In genomic region chr2:102358496-102358895, GRCh38 we compare ENCODE assay signal across 18 cellular contexts. TPM values are rescaled to one million over a fixed set of nuclear protein-coding genes. Genes with fewer than 3 reads are reported as not detected.
A peak's percentile ranks its signal among the peaks of the same experiment; 100 is the strongest.
DNase-seq lines count a peak whose midpoint lies in the region; ATAC-seq and TF ChIP-seq lines count a peak whose summit lies in the region.
"Had no signal": no experiment of that assay in that cellular context is flagged by ENCODE, and none has a peak within 500 bp of the region (broad histone marks: within the 10 kb centered on the region; RNA-seq: fewer than 3 reads in every experiment).

No MANE protein-coding gene starts in this region.

- POLR2A ChIA-PET in Panc1 (lab: Charles Lee), result no interaction called here

- intact Hi-C loops in Panc1 (cut with micrococcal nuclease; ENCODE audit: unreplicated experiment) (loop anchor here (5.0 kb wide), 1 partner anchor 106 kb away; no protein-coding TSS in a partner anchor), Right ventricle myocardium superior (cut with DNase I) (loop anchor here (5.0 to 10.0 kb wide), 2 partner anchors 106 to 334 kb away; no protein-coding TSS in a partner anchor)

- peak overlapping the region; percentile 99 to 100 for H3K4me3 Mint-ChIP-seq in activated T-cell treated with anti-CD3 and anti-CD28 coated beads, Interleukin-2, amount 50 U/mL, for 72 hours
- H3K4me3 Mint-ChIP-seq in activated naive CD8-positive, alpha-beta T cell, result peak overlapping the region; percentile 55
- H3K4me3 Mint-ChIP-seq in stimulated activated naive CD8-positive, alpha-beta T cell treated with anti-CD3 and anti-CD28 coated beads, Interleukin-15, amount 100 ng/mL, for 72 hours, result peak overlapping the region; percentile 99
- H3K4me3 Mint-ChIP-seq: neural crest cell; stimulated activated naive B cell treated with anti-CD40 and anti-IgM and Interleukin-4, amounts not matched to agents 10 μg/mL and 1 μg/mL and 100 μg/mL, for 72 hours had no signal

- H3K9me3 ChIP-seq in Panc1 (ENCODE audit: control insufficient read depth, insufficient read depth, low read depth, low read length), result no peaks in the 10 kb centered on the region
- H3K9me3 ChIP-seq: spleen had no signal

- no peak overlapping the region for H3K4me3 ChIP-seq in Panc1 (ENCODE audit: low read depth in 2 of 2, low read length in 2 of 2)

- H3K4me1 ChIP-seq in Panc1 (ENCODE audit: control insufficient read depth, insufficient read depth, low read length), result no peaks in the 10 kb centered on the region

- no peak overlapping the region for H3K27ac ChIP-seq in Panc1 (ENCODE audit: low read length)
- no peak overlapping the region for H3K27ac ChIP-seq in substantia nigra (ENCODE audit: low read depth, low read length, poor library complexity, severe bottlenecking)
- H3K27ac ChIP-seq: KMS-11 had no signal

- BruUV-seq in Panc1 (replicated peaks; lab: Mats Ljungman, UMichigan), result no TSS peak

- H3K9me3 Mint-ChIP-seq in activated T-cell treated with anti-CD3 and anti-CD28 coated beads, Interleukin-2, amount 50 U/mL, for 72 hours, result peaks cover 0 to 4% of the 10 kb centered on the region in 2 donors
- H3K9me3 Mint-ChIP-seq in activated naive CD8-positive, alpha-beta T cell (ENCODE audit: low read depth), result no peaks in the 10 kb centered on the region
- peaks cover 9 to 14% of the 10 kb centered on the region in 2 donors for H3K9me3 Mint-ChIP-seq in stimulated activated naive CD8-positive, alpha-beta T cell treated with anti-CD3 and anti-CD28 coated beads, Interleukin-15, amount 100 ng/mL, for 72 hours
- H3K9me3 Mint-ChIP-seq: neural crest cell; stimulated activated naive B cell treated with anti-CD40 and anti-IgM and Interleukin-4, amounts not matched to agents 10 μg/mL and 1 μg/mL and 100 μg/mL, for 72 hours had no signal

- H3K27ac Mint-ChIP-seq in activated T-cell treated with anti-CD3 and anti-CD28 coated beads, Interleukin-2, amount 50 U/mL, for 72 hours, result no peak overlapping the region
- H3K27ac Mint-ChIP-seq in activated naive CD8-positive, alpha-beta T cell, result peak overlapping the region; percentile 30
- H3K27ac Mint-ChIP-seq in stimulated activated naive CD8-positive, alpha-beta T cell treated with anti-CD3 and anti-CD28 coated beads, Interleukin-15, amount 100 ng/mL, for 72 hours, result peak overlapping the region in 1 of 2 donors; percentile 55
- H3K27ac Mint-ChIP-seq: stimulated activated naive B cell treated with anti-CD40 and anti-IgM and Interleukin-4, amounts not matched to agents 10 μg/mL and 1 μg/mL and 100 μg/mL, for 72 hours had no signal

- peaks cover 15% of the 10 kb centered on the region for H3K27me3 ChIP-seq in Panc1 (ENCODE audit: control insufficient read depth, insufficient read depth, low read length)

- CTCF ChIA-PET in Panc1 (lab: Charles Lee), result no interaction called here

- DNase-seq in activated T-cell treated with anti-CD3 and anti-CD28 coated beads, Interleukin-2, amount 50 U/mL, for 72 hours, result no peak
- no peak for DNase-seq in activated T-cell treated with anti-CD3 and anti-CD28 coated beads, Interleukin-2, amount 50 U/mL, for 48 hours
- DNase-seq in Panc1 (ENCODE audit: low read depth, low spot score) (no peak), Right ventricle myocardium superior (no peak), DMS153 treated with DMSO at 0.1 percent for 48 hours (lab: John Stamatoyannopoulos, UW; ENCODE audit: unreplicated experiment) (no peak), substantia nigra (lab: John Stamatoyannopoulos, UW) (no peak)
- DNase-seq in stimulated activated naive CD8-positive, alpha-beta T cell treated with anti-CD3 and anti-CD28 coated beads, Interleukin-15, amount 100 ng/mL, for 72 hours, result no peak
- DNase-seq: NCI-H1105 treated with DMSO at 0.1 percent for 48 hours; NCI-H2171; SHP77; spleen; stimulated activated naive B cell treated with anti-CD40 and anti-IgM and Interleukin-4, amounts not matched to agents 10 μg/mL and 1 μg/mL and 100 μg/mL, for 72 hours had no signal

- peaks cover 21 to 36% of the 10 kb centered on the region in 2 donors for H3K36me3 Mint-ChIP-seq in activated T-cell treated with anti-CD3 and anti-CD28 coated beads, Interleukin-2, amount 50 U/mL, for 72 hours (ENCODE audit: insufficient read depth in 2 of 2)
- peaks cover 19% of the 10 kb centered on the region for H3K36me3 Mint-ChIP-seq in activated naive CD8-positive, alpha-beta T cell

- no peak for ATAC-seq in activated T-cell treated with anti-CD3 and anti-CD28 coated beads, Interleukin-2, amount 50 U/mL, for 72 hours (replicated peaks in 1 of 2)
- ATAC-seq in Panc1 (no peak), Right ventricle myocardium superior (ENCODE audit: poor library complexity) (no peak)
- no peak for ATAC-seq in stimulated activated naive CD8-positive, alpha-beta T cell treated with anti-CD3 and anti-CD28 coated beads, Interleukin-15, amount 100 ng/mL, for 72 hours
- ATAC-seq: HCT116 had no signal

- H3K27me3 Mint-ChIP-seq in activated T-cell treated with anti-CD3 and anti-CD28 coated beads, Interleukin-2, amount 50 U/mL, for 72 hours (ENCODE audit: low read depth), result no peaks in the 10 kb centered on the region
- H3K27me3 Mint-ChIP-seq in activated naive CD8-positive, alpha-beta T cell, result no peaks in the 10 kb centered on the region
- no peaks in the 10 kb centered on the region for H3K27me3 Mint-ChIP-seq in stimulated activated naive CD8-positive, alpha-beta T cell treated with anti-CD3 and anti-CD28 coated beads, Interleukin-15, amount 100 ng/mL, for 72 hours
- H3K27me3 Mint-ChIP-seq: stimulated activated naive B cell treated with anti-CD40 and anti-IgM and Interleukin-4, amounts not matched to agents 10 μg/mL and 1 μg/mL and 100 μg/mL, for 72 hours had no signal

- H3K4me1 Mint-ChIP-seq in activated T-cell treated with anti-CD3 and anti-CD28 coated beads, Interleukin-2, amount 50 U/mL, for 72 hours (ENCODE audit: low read depth), result peaks cover 67% of the 10 kb centered on the region
- peaks cover 66% of the 10 kb centered on the region for H3K4me1 Mint-ChIP-seq in activated naive CD8-positive, alpha-beta T cell (ENCODE audit: low read depth)
- H3K4me1 Mint-ChIP-seq in stimulated activated naive CD8-positive, alpha-beta T cell treated with anti-CD3 and anti-CD28 coated beads, Interleukin-15, amount 100 ng/mL, for 72 hours, result peaks cover 69% of the 10 kb centered on the region

- H3K36me3 ChIP-seq in Panc1 (ENCODE audit: control insufficient read depth, insufficient read depth, low read length), result no peaks in the 10 kb centered on the region

- in situ Hi-C loops in Panc1 (cut with HindIII; ENCODE audit: low pct_unique_long_range_greater_than_20kb, low sequenced_read_pairs), result no loop called here

- peak; percentile 35 for TF ChIP-seq CTCF in Panc1 (IDR thresholded peaks at IDR 0.05)

RNA-seq across cellular contexts. Expression of gene IL18R1, which starts 2.9 kb away (rescaled TPM):
- 10 to 100 TPM; 56.5 to 68.0 TPM for total RNA-seq in activated T-cell treated with anti-CD3 and anti-CD28 coated beads, Interleukin-2, amount 50 U/mL, for 72 hours
- total RNA-seq in Panc1 (2021; ENCODE audit: unreplicated experiment) (0.08 TPM), Right ventricle myocardium superior (0.67 TPM)
- polyA plus RNA-seq in Panc1 (2012; ENCODE audit: insufficient read length), result not detected
- total RNA-seq: neural crest cell had no signal

RNA-seq across cellular contexts. Expression of gene IL1RL1, which starts 47.1 kb away (rescaled TPM):
- 1 to 10 TPM; 1.6 to 2.2 TPM for total RNA-seq in activated T-cell treated with anti-CD3 and anti-CD28 coated beads, Interleukin-2, amount 50 U/mL, for 72 hours
- 0.15 TPM for total RNA-seq in Panc1 (2021; ENCODE audit: unreplicated experiment)
- polyA plus RNA-seq in Panc1 (2012; ENCODE audit: insufficient read length), result 0.08 TPM
- total RNA-seq in Right ventricle myocardium superior, result 1.3 TPM
- total RNA-seq: chondrocyte, Daoy, neural crest cell had no signal

Comparison
In these comparisons a context has a peak if more than half of its experiments do, and no peak if none do; other contexts are left out.
1. RNA of gene IL18R1, which starts 2.9 kb away (total RNA-seq): 56.5 to 68.0 TPM in activated T-cell treated with anti-CD3 and anti-CD28 coated beads, Interleukin-2, amount 50 U/mL, for 72 hours; 0.67 TPM in Right ventricle myocardium superior (single experiment) and 0.08 TPM in Panc1 (single experiment); every median in the first group is over 10 times any median in the second.
2. Peak in every context shown above with its lines, with median percentiles within 50 percentile points of each other: H3K4me3 Mint-ChIP-seq.